25 cellular contexts compared by ENCODE assay signal in genomic region chr22:20291604-20292063, GRCh38.
"Had no signal": no experiment of that assay in that cellular context is flagged by ENCODE, and none has a peak within 500 bp of the region (broad histone marks: within the 10 kb centered on the region; RNA-seq: fewer than 3 reads in every experiment).

No MANE protein-coding gene starts in this region.

- H3K9me3 Mint-ChIP-seq: mesothelial cell of epicardium; naive B cell; natural killer cell treated with Interleukin-12 subunit alpha and Interleukin-12 subunit beta and Interleukin-15 and Interleukin-18, amount 100 ng/mL, for 72 hours; neural crest cell; stimulated activated naive CD8-positive, alpha-beta T cell treated with anti-CD3 and anti-CD28 coated beads, Interleukin-15, amount 100 ng/mL, for 72 hours had no signal

- H3K27ac Mint-ChIP-seq: mesothelial cell of epicardium; natural killer cell treated with Interleukin-12 subunit alpha and Interleukin-12 subunit beta and Interleukin-15 and Interleukin-18, amount 100 ng/mL, for 72 hours; stimulated activated naive CD8-positive, alpha-beta T cell treated with anti-CD3 and anti-CD28 coated beads, Interleukin-15, amount 100 ng/mL, for 72 hours had no signal

- H3K27ac ChIP-seq: coronary artery, esophagus muscularis mucosa, hepatocyte, left lung, ovary, psoas muscle, sigmoid colon, suprapubic skin, vagina had no signal

- H3K4me2 ChIP-seq: hepatocyte had no signal

- H3K4me1 ChIP-seq: esophagus muscularis mucosa, left lung, psoas muscle, sigmoid colon, suprapubic skin, vagina had no signal

- H3K36me3 ChIP-seq: esophagus muscularis mucosa, left lung, ovary, sigmoid colon, suprapubic skin, vagina had no signal

- H3K9me3 ChIP-seq: esophagus muscularis mucosa, left lung, mucosa of descending colon, ovary, psoas muscle, sigmoid colon, suprapubic skin, vagina had no signal

- DNase-seq: dermis blood vessel endothelial cell; effector memory CD4-positive, alpha-beta T cell; foreskin melanocyte; head of caudate nucleus; kidney; left lung; mesenchymal stem cell; mucosa of descending colon; naive B cell; nucleus accumbens; ovary; psoas muscle; right cardiac atrium; sigmoid colon; stimulated activated naive CD4-positive, alpha-beta T cell; stimulated activated naive CD8-positive, alpha-beta T cell treated with anti-CD3 and anti-CD28 coated beads, Interleukin-15, amount 100 ng/mL, for 72 hours; trophoblast cell had no signal

- H3K4me1 Mint-ChIP-seq: neural crest cell; stimulated activated naive CD8-positive, alpha-beta T cell treated with anti-CD3 and anti-CD28 coated beads, Interleukin-15, amount 100 ng/mL, for 72 hours had no signal

- H3K4me3 Mint-ChIP-seq: mesothelial cell of epicardium; natural killer cell treated with Interleukin-12 subunit alpha and Interleukin-12 subunit beta and Interleukin-15 and Interleukin-18, amount 100 ng/mL, for 72 hours; neural crest cell; stimulated activated naive CD8-positive, alpha-beta T cell treated with anti-CD3 and anti-CD28 coated beads, Interleukin-15, amount 100 ng/mL, for 72 hours had no signal

- H3K4me3 ChIP-seq: coronary artery, esophagus muscularis mucosa, hepatocyte, left lung, mucosa of descending colon, ovary, psoas muscle, sigmoid colon, suprapubic skin, vagina had no signal

- H3K27me3 Mint-ChIP-seq: naive B cell; stimulated activated naive CD8-positive, alpha-beta T cell treated with anti-CD3 and anti-CD28 coated beads, Interleukin-15, amount 100 ng/mL, for 72 hours had no signal

- H3K36me3 Mint-ChIP-seq: mesothelial cell of epicardium; naive B cell; natural killer cell treated with Interleukin-12 subunit alpha and Interleukin-12 subunit beta and Interleukin-15 and Interleukin-18, amount 100 ng/mL, for 72 hours had no signal

- H3K27me3 ChIP-seq: hepatocyte, ovary, sigmoid colon, vagina had no signal
